In the genomic region with DNA sequence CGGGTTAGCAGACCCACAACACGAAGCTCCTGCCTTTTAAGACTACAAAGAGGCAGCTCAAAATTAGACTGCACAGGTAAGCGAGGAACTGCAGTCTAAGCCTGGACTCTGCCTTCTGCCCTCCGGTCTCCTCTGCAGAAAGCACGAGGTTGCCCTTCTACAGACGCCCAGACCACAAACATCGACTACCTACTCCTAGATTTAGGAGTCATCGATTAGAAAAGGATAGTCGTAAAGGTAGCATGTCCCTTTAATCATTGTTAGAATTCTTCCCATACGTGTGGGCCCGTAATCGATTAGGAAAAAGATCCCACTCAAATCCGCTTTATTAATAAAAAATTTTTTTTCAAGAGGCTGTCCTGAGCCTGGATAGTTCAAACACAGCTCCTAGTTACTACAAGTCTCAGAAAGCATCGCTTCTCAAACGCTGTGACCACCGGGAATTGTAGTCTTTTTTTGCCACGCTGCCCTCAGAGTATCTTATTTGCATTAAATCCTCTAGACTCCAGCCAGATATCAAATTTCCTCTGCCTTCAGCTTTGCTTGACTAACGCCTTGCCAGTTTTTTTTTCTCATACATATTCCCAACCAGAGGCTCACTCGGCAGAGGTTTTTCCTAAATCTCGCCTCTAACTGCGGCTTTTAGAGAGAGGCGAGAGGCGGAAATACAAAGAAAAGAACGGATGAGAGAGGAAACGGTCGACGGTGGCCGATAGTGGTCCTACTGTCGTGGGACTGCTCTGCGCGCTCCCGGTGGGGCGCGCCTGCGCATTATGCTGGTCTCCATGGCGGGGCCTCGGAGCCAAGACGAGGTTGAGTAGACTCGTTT, we compare ENCODE assay signal across 8 cellular contexts. TPM values are rescaled to one million over a fixed set of nuclear protein-coding genes. Genes with fewer than 3 reads are reported as not detected.
DNase-seq lines count a peak whose midpoint lies in the region; ATAC-seq and TF ChIP-seq lines count a peak whose summit lies in the region.

A gene with protein sequence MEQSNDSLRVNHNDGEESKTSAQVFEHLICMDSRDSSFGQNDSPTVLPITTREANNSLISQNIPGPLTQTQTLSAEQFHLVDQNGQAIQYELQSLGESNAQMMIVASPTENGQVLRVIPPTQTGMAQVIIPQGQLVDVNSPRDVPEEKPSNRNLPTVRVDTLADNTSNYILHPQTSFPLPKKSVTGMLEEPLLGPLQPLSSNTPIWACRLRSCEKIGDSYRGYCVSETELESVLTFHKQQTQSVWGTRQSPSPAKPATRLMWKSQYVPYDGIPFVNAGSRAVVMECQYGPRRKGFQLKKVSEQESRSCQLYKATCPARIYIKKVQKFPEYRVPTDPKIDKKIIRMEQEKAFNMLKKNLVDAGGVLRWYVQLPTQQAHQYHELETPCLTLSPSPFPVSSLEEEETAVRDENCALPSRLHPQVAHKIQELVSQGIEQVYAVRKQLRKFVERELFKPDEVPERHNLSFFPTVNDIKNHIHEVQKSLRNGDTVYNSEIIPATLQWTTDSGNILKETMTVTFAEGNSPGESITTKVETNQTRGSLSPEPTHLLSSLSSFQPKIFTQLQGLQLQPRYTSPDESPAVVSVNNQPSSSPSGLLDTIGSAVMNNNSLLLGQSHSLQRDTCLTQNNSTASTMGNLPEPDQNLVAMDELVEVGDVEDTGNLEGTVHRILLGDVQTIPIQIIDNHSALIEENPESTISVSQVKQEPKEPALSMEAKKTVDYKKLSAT (plus strand): TSS at position 763 of the 829 bp plus-strand sequence. CDS start 29,628 bp downstream, outside the sequence.
A gene (minus strand): TSS at position 161 of the 829 bp plus-strand sequence. CDS start 197 bp downstream, outside the sequence.

- peaks cover 30% of the 10 kb centered on the region for H3K4me1 Mint-ChIP-seq in activated T-cell treated with anti-CD3 and anti-CD28 coated beads, Interleukin-2, amount 50 U/mL, for 4 hours (ENCODE audit: low read depth)

- peaks cover 41% of the 10 kb centered on the region for H3K79me2 ChIP-seq in PC-9 (ENCODE audit: low read depth)

- H3K9ac ChIP-seq in mucosa of stomach (ENCODE audit: low read length) = peak within 1 kb of the TSS; percentile 70

- peak within 1 kb of the TSS; percentile 96 for H3K4me3 ChIP-seq in PC-9
- H3K4me3 ChIP-seq in mucosa of stomach (ENCODE audit: low read length) = peak within 1 kb of the TSS; percentile 70

- POLR2A ChIA-PET in PC-9 (lab: Charles Lee; ENCODE audit: unreplicated experiment) = interaction anchor here (0.6 kb wide), 1 partner anchor 215 kb away, joined by 3 read pairs; no protein-coding TSS in a partner anchor

- H3K4me2 ChIP-seq in PC-9 = peak within 1 kb of the TSS; percentile 76

- BruUV-seq in PC-9 (replicated peaks; lab: Mats Ljungman, UMichigan) = no TSS peak

- H3K27me3 ChIP-seq in PC-9 (ENCODE audit: insufficient read depth, low read depth) = no peaks in the 10 kb centered on the region
- H3K27me3 ChIP-seq in mucosa of stomach (ENCODE audit: control insufficient read depth, insufficient read depth, low read length) = no peaks in the 10 kb centered on the region

- DNase-seq in DMS53 treated with DMSO at 0.1 percent for 48 hours (lab: John Stamatoyannopoulos, UW; ENCODE audit: unreplicated experiment) (peak; percentile 95), KBM-7 (peak; percentile 96), PC-9 (peak; percentile 75 to 76)
- DNase-seq in activated T-cell treated with anti-CD3 and anti-CD28 coated beads, Interleukin-2, amount 50 U/mL, for 4 hours = peak; percentile 84
- DNase-seq in stimulated activated CD8-positive, alpha-beta memory T cell treated with anti-CD3 and anti-CD28 coated beads, Interleukin-4, amount 100 ng/mL, for 48 hours = peak; percentile 92

- H3K36me3 ChIP-seq in PC-9 (ENCODE audit: low read depth) (no peaks in the 10 kb centered on the region), mucosa of stomach (ENCODE audit: control insufficient read depth, insufficient read depth, low read length) (no peaks in the 10 kb centered on the region)

- no peaks in the 10 kb centered on the region for H3K27me3 Mint-ChIP-seq in activated T-cell treated with anti-CD3 and anti-CD28 coated beads, Interleukin-2, amount 50 U/mL, for 4 hours (ENCODE audit: low read depth)

- H2AFZ ChIP-seq in PC-9 = peak within 1 kb of the TSS; percentile 87

- ATAC-seq in GM21723 (IDR thresholded peaks at IDR 0.05; ENCODE audit: unreplicated experiment) = peak; percentile 82
- peak; percentile 85 to 88 for ATAC-seq in activated T-cell treated with anti-CD3 and anti-CD28 coated beads, Interleukin-2, amount 50 U/mL, for 4 hours
- ATAC-seq in esophagus mucosa = peak; percentile 97

- H3K36me3 Mint-ChIP-seq in activated T-cell treated with anti-CD3 and anti-CD28 coated beads, Interleukin-2, amount 50 U/mL, for 4 hours (ENCODE audit: insufficient read depth) = peaks cover 4% of the 10 kb centered on the region

- CTCF ChIA-PET in PC-9 (lab: Charles Lee) = no interaction called here

- H4K20me1 ChIP-seq in PC-9 (ENCODE audit: insufficient read depth) = no peaks in the 10 kb centered on the region

- H3K9me3 ChIP-seq in PC-9 (ENCODE audit: insufficient read depth, low read depth) = no peaks in the 10 kb centered on the region
- H3K9me3 ChIP-seq in mucosa of stomach (ENCODE audit: control insufficient read depth, low read length) = no peaks in the 10 kb centered on the region

- peaks cover 13% of the 10 kb centered on the region; the same call in 1 of the 2 replicates for H3K4me1 ChIP-seq in PC-9 (replicated peaks; ENCODE audit: insufficient read depth)
- H3K4me1 ChIP-seq in mucosa of stomach (ENCODE audit: control insufficient read depth, insufficient read depth, low read length) = no peaks in the 10 kb centered on the region

- peak within 1 kb of the TSS; percentile 78 for H3K27ac ChIP-seq in PC-9

- H3K9me2 ChIP-seq in PC-9 (ENCODE audit: insufficient read depth) = no peaks in the 10 kb centered on the region

- H3F3A ChIP-seq in PC-9 (ENCODE audit: insufficient read depth, low read depth) = peaks cover 12% of the 10 kb centered on the region; the same call in 1 of the 2 replicates

- no peaks in the 10 kb centered on the region for H3K9me3 Mint-ChIP-seq in activated T-cell treated with anti-CD3 and anti-CD28 coated beads, Interleukin-2, amount 50 U/mL, for 4 hours

- TF ChIP-seq CTCF in PC-9 (conservative IDR thresholded peaks at IDR 0.05) = no peak

- peak within 1 kb of the TSS; percentile 98 for H3K4me3 Mint-ChIP-seq in activated T-cell treated with anti-CD3 and anti-CD28 coated beads, Interleukin-2, amount 50 U/mL, for 4 hours

- in situ Hi-C loops in KBM-7 (cut with MboI; ENCODE audit: low pct_unique_long_range_greater_than_20kb, low sequenced_read_pairs) = no loop called here

- intact Hi-C loops in PC-9 (cut with micrococcal nuclease; ENCODE audit: unreplicated experiment) = loop anchor here (2.0 to 5.0 kb wide), 2 partner anchors 106 to 327 kb away; a partner anchor contains a TSS

RNA-seq across cellular contexts. Expression of the first gene that starts in this region (rescaled TPM):
- 5.9 and 6.5 TPM in 2 replicates for total RNA-seq in PC-9 (2021)
- 1 to 10 TPM; 1.2 to 1.5 (median 1.4) TPM for total RNA-seq in activated T-cell treated with anti-CD3 and anti-CD28 coated beads, Interleukin-2, amount 50 U/mL, for 4 hours
- 6.6 TPM for total RNA-seq in esophagus mucosa

RNA-seq across cellular contexts. Expression of the second gene that starts in this region (rescaled TPM):
- total RNA-seq in PC-9 (2021) (38.7 and 45.3 TPM in 2 replicates), esophagus mucosa (39.6 TPM)
- 100 to 1,000 TPM; 172 to 219 (median 211) TPM for total RNA-seq in activated T-cell treated with anti-CD3 and anti-CD28 coated beads, Interleukin-2, amount 50 U/mL, for 4 hours

Comparison
In these comparisons a context has a peak if more than half of its experiments do, and no peak if none do; other contexts are left out.
1. Peak in every context shown above with its lines: DNase-seq, ATAC-seq, H3K4me3 ChIP-seq and H3K27ac ChIP-seq.